ENCODE assay signal across 8 cellular contexts in the genomic region with DNA sequence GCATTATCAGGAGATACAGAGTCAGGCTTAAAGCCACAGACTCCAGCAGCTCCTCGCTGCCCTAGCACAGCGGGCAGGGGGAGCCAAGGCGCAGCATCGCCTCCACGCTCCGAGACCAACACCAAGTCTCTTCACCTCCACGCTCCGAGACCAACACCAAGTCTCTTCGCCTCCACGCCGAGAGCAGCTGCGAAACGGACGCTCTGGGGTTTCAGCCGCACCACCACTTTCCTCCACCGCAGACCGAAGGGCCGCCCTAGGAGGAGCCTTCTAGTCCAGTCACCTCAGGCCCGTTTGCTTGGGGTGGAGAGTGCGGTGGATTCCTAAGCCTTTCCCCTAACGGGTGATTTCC. TPM values are rescaled to one million over a fixed set of nuclear protein-coding genes. Genes with fewer than 3 reads are reported as not detected.
A peak's percentile ranks its signal among the peaks of the same experiment; 100 is the strongest.
DNase-seq lines count a peak whose midpoint lies in the region; ATAC-seq and TF ChIP-seq lines count a peak whose summit lies in the region.

No MANE protein-coding gene starts in this region.

- peak overlapping the region; percentile 83 to 89 (median 86) for H3K4me3 Mint-ChIP-seq in CD4-positive, alpha-beta memory T cell

- peak overlapping the region; percentile 21 to 55 for H3K4me3 ChIP-seq in CD4-positive, alpha-beta memory T cell (ENCODE audit: low read length in 2 of 2)
- H3K4me3 ChIP-seq in SJCRH30, result peak overlapping the region; percentile 71
- H3K4me3 ChIP-seq in astrocyte of the cerebellum (ENCODE audit: low read depth, low read length), result peak overlapping the region; percentile 83
- peak overlapping the region; percentile 90 for H3K4me3 ChIP-seq in psoas muscle

- in situ Hi-C loops in astrocyte of the cerebellum (cut with HindIII; ENCODE audit: low sequenced_read_pairs), result no loop called here

- H3K27me3 Mint-ChIP-seq in CD4-positive, alpha-beta memory T cell, result peaks cover 3 to 5% of the 10 kb centered on the region in 2 donors

- DNase-seq in CD4-positive, alpha-beta memory T cell, result peak in 3 of 5 donors; percentile 3 to 9 (median 8)
- DNase-seq in SJCRH30 (peak; percentile 59 to 67), astrocyte of the cerebellum (ENCODE audit: low read depth) (peak; percentile 32), hepatic stellate cell (ENCODE audit: low spot score) (peak; percentile 63), psoas muscle (peak; percentile 33 to 58)
- no peak for DNase-seq in effector CD8-positive, alpha-beta T cell (lab: John Stamatoyannopoulos, UW)

- POLR2A ChIA-PET in CD4-positive, alpha-beta memory T cell (lab: Charles Lee; ENCODE audit: partially characterized antibody), result no interaction called here

- no peaks in the 10 kb centered on the region for H3K27me3 ChIP-seq in CD4-positive, alpha-beta memory T cell (ENCODE audit: insufficient read depth, low read length)
- H3K27me3 ChIP-seq in SJCRH30, result no peaks in the 10 kb centered on the region
- no peaks in the 10 kb centered on the region for H3K27me3 ChIP-seq in psoas muscle (ENCODE audit: insufficient read depth in 3 of 3, low read length in 2 of 3)

- WGBS in psoas muscle, 3 donors, result 1% methylated on average over 21 of the region's 21 CpGs

- ATAC-seq in GM19035 (IDR thresholded peaks at IDR 0.05; ENCODE audit: unreplicated experiment) (peak; percentile 54), HG03342 (IDR thresholded peaks at IDR 0.05; ENCODE audit: unreplicated experiment) (peak; percentile 36), psoas muscle (peak; percentile 40 to 71 (median 52))

- H3K36me3 Mint-ChIP-seq in CD4-positive, alpha-beta memory T cell, result no peaks in the 10 kb centered on the region

- no peaks in the 10 kb centered on the region for H3K36me3 ChIP-seq in CD4-positive, alpha-beta memory T cell (ENCODE audit: insufficient read depth, low read length)
- H3K36me3 ChIP-seq in SJCRH30 (no peaks in the 10 kb centered on the region), psoas muscle (ENCODE audit: insufficient read depth in 1 of 2, low read depth in 1 of 2) (no peaks in the 10 kb centered on the region)

- TF ChIP-seq CTCF in astrocyte of the cerebellum (IDR thresholded peaks at IDR 0.05; ENCODE audit: low read depth, low read length, missing control alignments) (peak; percentile 31), psoas muscle (IDR thresholded peaks at IDR 0.05) (no peak)

- H3K4me1 Mint-ChIP-seq in CD4-positive, alpha-beta memory T cell, result peaks cover 13 to 19% (median 15%) of the 10 kb centered on the region in 4 donors

- peak overlapping the region in 4 of 7 donors; percentile 57 to 73 (median 66) for H3K27ac Mint-ChIP-seq in CD4-positive, alpha-beta memory T cell

- CTCF ChIA-PET in CD4-positive, alpha-beta memory T cell (lab: Charles Lee; ENCODE audit: partially characterized antibody), result interaction anchor here (2.0 kb wide), 1 partner anchor 28 kb away, joined by 6 read pairs; no protein-coding TSS in a partner anchor

- intact Hi-C loops in CD4-positive, alpha-beta memory T cell (cut with micrococcal nuclease), result no loop called here
- intact Hi-C loops in psoas muscle (cut with DNase I), result no loop called here

- H3K4me1 ChIP-seq in CD4-positive, alpha-beta memory T cell (ENCODE audit: insufficient read depth, low read length), result peaks cover 5% of the 10 kb centered on the region
- H3K4me1 ChIP-seq in SJCRH30, result peaks cover 14% of the 10 kb centered on the region
- H3K4me1 ChIP-seq in psoas muscle, result no peaks in the 10 kb centered on the region

- H3K9me3 ChIP-seq in CD4-positive, alpha-beta memory T cell (ENCODE audit: control insufficient read depth in 1 of 2, low read length in 2 of 2), result no peaks in the 10 kb centered on the region
- no peaks in the 10 kb centered on the region for H3K9me3 ChIP-seq in SJCRH30 (replicated peaks)
- H3K9me3 ChIP-seq in psoas muscle, result no peaks in the 10 kb centered on the region

- H3K9me3 Mint-ChIP-seq in CD4-positive, alpha-beta memory T cell, result no peaks in the 10 kb centered on the region

- H3K27ac ChIP-seq in CD4-positive, alpha-beta memory T cell (ENCODE audit: low read depth, low read length), result peak overlapping the region; percentile 39
- H3K27ac ChIP-seq in SJCRH30, result peak overlapping the region; percentile 65
- H3K27ac ChIP-seq in psoas muscle, result peak overlapping the region; percentile 61

RNA-seq across cellular contexts. Expression of a gene that starts 0.7 kb away (rescaled TPM):
- total RNA-seq in CD4-positive, alpha-beta memory T cell, result 10 to 100 TPM in 1 of 2 experiments, 1 to 10 TPM in 1; 8.3 to 10.1 TPM
- polyA plus RNA-seq in CD4-positive, alpha-beta memory T cell, result under 1 TPM; 0.14 to 0.30 TPM
- 16.7 and 22.4 TPM in 2 replicates for total RNA-seq in SJCRH30 (2014; rRNA removed; shearing (Covaris generic))
- total RNA-seq in psoas muscle, result 1 to 10 TPM; 1.9 to 3.3 (median 2.5) TPM
- polyA plus RNA-seq in psoas muscle, result 1 to 10 TPM; 2.9 to 8.0 (median 4.6) TPM

RNA-seq across cellular contexts. Expression of a gene that starts 59.4 kb away (rescaled TPM):
- total RNA-seq in CD4-positive, alpha-beta memory T cell, result not detected
- not detected for polyA plus RNA-seq in CD4-positive, alpha-beta memory T cell
- total RNA-seq in SJCRH30 (2014; rRNA removed; shearing (Covaris generic)), result not detected in 2 replicates
- total RNA-seq in psoas muscle, result not detected
- under 1 TPM; 0.04 to 0.07 (median 0.06) TPM for polyA plus RNA-seq in psoas muscle

Comparison
In these comparisons a context has a peak if more than half of its experiments do, and no peak if none do; other contexts are left out.
1. H3K4me3 ChIP-seq: peak in every context shown above with its lines; median percentile 90 in psoas muscle; 83 in astrocyte of the cerebellum; 71 in SJCRH30; 38 in CD4-positive, alpha-beta memory T cell.